In the genomic region with DNA sequence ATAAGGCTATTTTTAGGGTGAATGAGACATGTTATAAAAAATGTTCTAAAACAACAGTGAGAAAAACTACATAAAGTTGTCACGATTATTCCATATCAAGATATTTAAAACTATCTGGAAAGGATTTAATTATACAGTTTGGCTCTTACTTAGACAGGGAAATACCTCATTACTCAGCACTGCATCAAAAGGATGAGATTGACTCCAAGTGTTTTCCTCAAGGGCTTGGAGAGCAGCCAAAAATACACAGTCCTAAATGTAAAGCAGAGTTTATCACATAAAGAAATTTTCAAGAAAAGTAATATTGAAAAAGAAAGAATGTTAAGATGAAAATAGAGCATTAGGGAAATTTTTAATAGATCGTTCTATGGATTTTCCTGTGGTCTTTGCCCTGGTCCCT, we compare ENCODE assay signal across 27 cellular contexts.
DNase-seq lines count a peak whose midpoint lies in the region; TF ChIP-seq lines count a peak whose summit lies in the region.
"Had no signal": no experiment of that assay in that cellular context is flagged by ENCODE, and none has a peak within 500 bp of the region (broad histone marks: within the 10 kb centered on the region; RNA-seq: fewer than 3 reads in every experiment).

No MANE protein-coding gene starts in this region.

- H3K4me3 ChIP-seq in mammary epithelial cell (replicated peaks in 1 of 3; ENCODE audit: insufficient read depth in 1 of 3, low read depth in 2 of 3, low read length in 3 of 3) = no peak overlapping the region
- H3K4me3 ChIP-seq: coronary artery, esophagus squamous epithelium, left ventricle myocardium inferior, PC-9, psoas muscle had no signal

- H3K9me3 ChIP-seq in mammary epithelial cell (replicated peaks; ENCODE audit: insufficient read depth, low read length) = no peaks in the 10 kb centered on the region
- H3K9me3 ChIP-seq: Caco-2, left ventricle myocardium inferior, psoas muscle had no signal

- H3K9me3 Mint-ChIP-seq in mesothelial cell of epicardium = no peaks in the 10 kb centered on the region
- H3K9me3 Mint-ChIP-seq: endodermal cell had no signal

- no peaks in the 10 kb centered on the region for H3K79me2 ChIP-seq in mammary epithelial cell (ENCODE audit: insufficient read depth, low read length)

- intact Hi-C loops in mammary epithelial cell (cut with micrococcal nuclease) = no loop called here

- H3K27me3 Mint-ChIP-seq in mesothelial cell of epicardium (ENCODE audit: low read depth) = peaks cover 2% of the 10 kb centered on the region

- no peak overlapping the region for H2AFZ ChIP-seq in mammary epithelial cell (ENCODE audit: low read depth, low read length)
- H2AFZ ChIP-seq: PC-9 had no signal

- DNase-seq in ELR (ENCODE audit: low read depth) (peak; percentile 8), NCI-H69 (lab: John Stamatoyannopoulos, UW) (peak; percentile 51), mammary epithelial cell (peak; percentile 57), mesothelial cell of epicardium (ENCODE audit: low spot score in 2 of 2, unreplicated experiment in 2 of 2) (no peak), NOMO-1 treated with dmso at 0.1 percent for 144 hours (lab: John Stamatoyannopoulos, UW; ENCODE audit: unreplicated experiment) (no peak), cerebellum (ENCODE audit: low spot score) (no peak)
- DNase-seq in activated naive CD4-positive, alpha-beta T cell treated with anti-CD3 and anti-CD28 coated beads, Interleukin-2, amount 50 U/mL, for 16 hours = no peak
- no peak for DNase-seq in activated CD4-positive, alpha-beta T cell treated with anti-CD3 and anti-CD28 coated beads for 4 hours
- DNase-seq: activated CD4-positive, alpha-beta T cell treated with anti-CD3 and anti-CD28 coated beads for 48 hours; activated gamma-delta T cell; activated T-cell treated with anti-CD3 and anti-CD28 coated beads, Interleukin-2, amount 50 U/mL, for 1 hour; C1 segment of cervical spinal cord; Caco-2; endodermal cell; esophagus squamous epithelium; left ventricle myocardium inferior; NCI-H1436 treated with DMSO at 0.1 percent for 48 hours; NCI-H2171 treated with DMSO at 0.1 percent for 48 hours; PC-9; psoas muscle; SIG-M5; stimulated activated naive CD4-positive, alpha-beta T cell treated with Interleukin-2 at 50 U/mL for 16 hours; SW 1271; T-helper 9 cell had no signal

- no peaks in the 10 kb centered on the region for H3K27me3 ChIP-seq in mammary epithelial cell (ENCODE audit: insufficient read depth, low read length)
- H3K27me3 ChIP-seq: esophagus squamous epithelium had no signal

- H3K27ac Mint-ChIP-seq in mesothelial cell of epicardium = peak overlapping the region; percentile 34
- H3K27ac Mint-ChIP-seq: endodermal cell had no signal

- CTCF ChIA-PET in mammary epithelial cell (lab: Charles Lee; ENCODE audit: low non-redundant PET) = no interaction called here

- peaks cover 8% of the 10 kb centered on the region for H3K4me1 Mint-ChIP-seq in mesothelial cell of epicardium
- H3K4me1 Mint-ChIP-seq: endodermal cell had no signal

- in situ Hi-C loops in mammary epithelial cell (cut with MboI; ENCODE audit: low sequenced_read_pairs in 2 of 2) = no loop called here

- no peak for TF ChIP-seq CTCF in mammary epithelial cell (conservative IDR thresholded peaks at IDR 0.05 in 1 of 2, IDR thresholded peaks at IDR 0.05 in 1 of 2; ENCODE audit: extremely low read depth in 1 of 2, insufficient read depth in 1 of 2, low read depth in 1 of 2, low read length in 2 of 2)
- no peak for TF ChIP-seq CTCF in mesothelial cell of epicardium (IDR thresholded peaks at IDR 0.05; ENCODE audit: unreplicated experiment)

- H3K36me3 ChIP-seq in mammary epithelial cell (ENCODE audit: insufficient read depth, low read length) = no peaks in the 10 kb centered on the region
- H3K36me3 ChIP-seq: esophagus squamous epithelium, left ventricle myocardium inferior had no signal

- 0% methylated on average over 2 of the region's 2 CpGs for WGBS in mammary epithelial cell (ENCODE audit: low coverage, missing lambda C conversion rate)

- H4K20me1 ChIP-seq in mammary epithelial cell (ENCODE audit: insufficient read depth, low read length) = no peaks in the 10 kb centered on the region

- no peak overlapping the region for H3K27ac ChIP-seq in mammary epithelial cell (ENCODE audit: insufficient read depth, low read depth, low read length)
- H3K27ac ChIP-seq: coronary artery, esophagus squamous epithelium, KMS-11, left ventricle myocardium inferior, PC-9, psoas muscle, VCaP had no signal

- no peak overlapping the region for H3K4me2 ChIP-seq in mammary epithelial cell (ENCODE audit: insufficient read depth, low read depth, low read length)
- H3K4me2 ChIP-seq: KMS-11, PC-9 had no signal

- H3K4me3 Mint-ChIP-seq in mesothelial cell of epicardium = no peak overlapping the region
- H3K4me3 Mint-ChIP-seq: endodermal cell had no signal

- dilution Hi-C loops in mammary epithelial cell (cut with HindIII; ENCODE audit: low sequenced_read_pairs) = no loop called here

- H3K9ac ChIP-seq in mammary epithelial cell (ENCODE audit: insufficient read depth, low read length) = no peak overlapping the region
- H3K9ac ChIP-seq: KMS-11 had no signal

- BruUV-seq in mammary epithelial cell (replicated peaks; lab: Mats Ljungman, UMichigan) = no TSS peak

- no peaks in the 10 kb centered on the region for H3K4me1 ChIP-seq in mammary epithelial cell (ENCODE audit: insufficient read depth, low read length)
- H3K4me1 ChIP-seq: Caco-2, esophagus squamous epithelium, left ventricle myocardium inferior, psoas muscle had no signal

- no peaks in the 10 kb centered on the region for H3K36me3 Mint-ChIP-seq in mesothelial cell of epicardium

Comparison
In these comparisons a context has a peak if more than half of its experiments do, and no peak if none do; other contexts are left out.
1. DNase-seq: peak in ELR (single experiment), NCI-H69 (single experiment) and mammary epithelial cell (single experiment); none in mesothelial cell of epicardium (0 of 2), NOMO-1 treated with dmso at 0.1 percent for 144 hours (single experiment), activated naive CD4-positive, alpha-beta T cell treated with anti-CD3 and anti-CD28 coated beads, Interleukin-2, amount 50 U/mL, for 16 hours (single experiment), cerebellum (single experiment) and activated CD4-positive, alpha-beta T cell treated with anti-CD3 and anti-CD28 coated beads for 4 hours (0 of 2).